Comparison of ENCODE assay signal across 23 cellular contexts in genomic region chr11:87659807-87660206, GRCh38.
"Had no signal": no experiment of that assay in that cellular context is flagged by ENCODE, and none has a peak within 500 bp of the region (broad histone marks: within the 10 kb centered on the region; RNA-seq: fewer than 3 reads in every experiment).

No MANE protein-coding gene starts in this region.

- ATAC-seq: effector memory CD8-positive, alpha-beta T cell; left lobe of liver; mucosa of descending colon; natural killer cell treated with Interleukin-12 subunit alpha and Interleukin-12 subunit beta and Interleukin-15 and Interleukin-18, amount 100 ng/mL, for 72 hours; sciatic nerve; stimulated activated effector memory CD8-positive, alpha-beta T cell treated with anti-CD3 and anti-CD28 coated beads, Interleukin-12 subunit alpha, Interleukin-12 subunit beta, amount 100 ng/mL, for 72 hours had no signal

- H3K27me3 ChIP-seq: esophagus squamous epithelium, neural progenitor cell, stomach, testis, tibial artery had no signal

- H3K27ac ChIP-seq: coronary artery, esophagus squamous epithelium, neural progenitor cell, parathyroid adenoma, stomach, testis, tibial artery had no signal

- H3K4me3 ChIP-seq: coronary artery, esophagus squamous epithelium, mucosa of descending colon, neural progenitor cell, stomach, testis, tibial artery had no signal

- DNase-seq: dermis blood vessel endothelial cell; effector memory CD8-positive, alpha-beta T cell; erythroblast; esophagus squamous epithelium; foreskin melanocyte; head of caudate nucleus; kidney; mesenchymal stem cell; mucosa of descending colon; naive B cell; stimulated activated CD4-positive, alpha-beta T cell treated with anti-CD3 and anti-CD28 coated beads, Interleukin-2, amount 100 ng/mL, for 24 hours; stimulated activated CD4-positive, alpha-beta T cell treated with anti-CD3 and anti-CD28 coated beads, Interleukin-4, amount 100 ng/mL, for 24 hours; stimulated activated naive CD4-positive, alpha-beta T cell treated with Interleukin-2 at 50 U/mL for 16 hours; stomach; testis; tibial artery had no signal
